20 cellular contexts compared by ENCODE assay signal in genomic region chr5:75342836-75343235, GRCh38.
"Had no signal": no experiment of that assay in that cellular context is flagged by ENCODE, and none has a peak within 500 bp of the region (broad histone marks: within the 10 kb centered on the region; RNA-seq: fewer than 3 reads in every experiment).

No MANE protein-coding gene starts in this region.

- ATAC-seq: activated CD8-positive, alpha-beta T cell treated with anti-CD3 and anti-CD28 coated beads, Interleukin-2, amount 10 ng/mL, durations not matched to agents 7 days and 5 days; activated T-cell treated with anti-CD3 and anti-CD28 coated beads, Interleukin-2, amount 50 U/mL, for 72 hours; heart left ventricle; left colon; pancreas; stimulated activated naive CD8-positive, alpha-beta T cell treated with anti-CD3 and anti-CD28 coated beads, Interleukin-15, amount 100 ng/mL, for 72 hours; WTC11 had no signal

- H3K27me3 ChIP-seq: heart left ventricle, pancreas, sigmoid colon, upper lobe of left lung had no signal

- H3K4me3 Mint-ChIP-seq: activated CD4-positive, alpha-beta T cell treated with anti-CD3 and anti-CD28 coated beads, Interleukin-2, amount 10 ng/mL, durations not matched to agents 24 days and 14 days; activated CD8-positive, alpha-beta T cell treated with anti-CD3 and anti-CD28 coated beads, Interleukin-2, amount 10 ng/mL, durations not matched to agents 7 days and 5 days; activated naive CD8-positive, alpha-beta T cell; activated T-cell treated with anti-CD3 and anti-CD28 coated beads, Interleukin-2, amount 50 U/mL, for 72 hours; stimulated activated naive CD8-positive, alpha-beta T cell treated with anti-CD3 and anti-CD28 coated beads, Interleukin-15, amount 100 ng/mL, for 72 hours; WTC11 had no signal

- H3K27ac ChIP-seq: heart left ventricle, pancreas, sigmoid colon, upper lobe of left lung had no signal

- H3K27me3 Mint-ChIP-seq: activated CD4-positive, alpha-beta T cell treated with anti-CD3 and anti-CD28 coated beads, Interleukin-2, amount 10 ng/mL, durations not matched to agents 24 days and 14 days; activated naive CD8-positive, alpha-beta T cell; stimulated activated naive CD8-positive, alpha-beta T cell treated with anti-CD3 and anti-CD28 coated beads, Interleukin-15, amount 100 ng/mL, for 72 hours had no signal

- DNase-seq: activated CD4-positive, alpha-beta T cell treated with anti-CD3 and anti-CD28 coated beads, Interleukin-2, amount 10 ng/mL, durations not matched to agents 24 days and 14 days; activated CD8-positive, alpha-beta memory T cell treated with anti-CD3 and anti-CD28 coated beads, Interleukin-2, amount 50 U/mL, for 4 hours; activated CD8-positive, alpha-beta T cell treated with anti-CD3 and anti-CD28 coated beads, Interleukin-2, amount 10 ng/mL, durations not matched to agents 7 days and 5 days; activated gamma-delta T cell treated with Interleukin-2 at 50 U/mL for 16 hours; activated T-cell treated with anti-CD3 and anti-CD28 coated beads, Interleukin-2, amount 50 U/mL, for 72 hours; amniotic stem cell; central memory CD4-positive, alpha-beta T cell; effector CD8-positive, alpha-beta T cell; heart left ventricle; left colon; midbrain; pancreas; sigmoid colon; stimulated activated CD4-positive, alpha-beta T cell treated with anti-CD3 and anti-CD28 coated beads, Interleukin-1b, Interleukin-23, amount 100 ng/mL, for 48 hours; stimulated activated naive CD8-positive, alpha-beta T cell treated with anti-CD3 and anti-CD28 coated beads, Interleukin-15, amount 100 ng/mL, for 72 hours; T-helper 2 cell; upper lobe of left lung had no signal

- H3K9me3 ChIP-seq: heart left ventricle, pancreas, sigmoid colon, upper lobe of left lung had no signal

- H3K27ac Mint-ChIP-seq: activated CD4-positive, alpha-beta T cell treated with anti-CD3 and anti-CD28 coated beads, Interleukin-2, amount 10 ng/mL, durations not matched to agents 24 days and 14 days; activated CD8-positive, alpha-beta T cell treated with anti-CD3 and anti-CD28 coated beads, Interleukin-2, amount 10 ng/mL, durations not matched to agents 7 days and 5 days; activated naive CD8-positive, alpha-beta T cell; activated T-cell treated with anti-CD3 and anti-CD28 coated beads, Interleukin-2, amount 50 U/mL, for 72 hours; stimulated activated naive CD8-positive, alpha-beta T cell treated with anti-CD3 and anti-CD28 coated beads, Interleukin-15, amount 100 ng/mL, for 72 hours had no signal

- H3K4me3 ChIP-seq: heart left ventricle, lung, pancreas, sigmoid colon, upper lobe of left lung had no signal

- H3K9me3 Mint-ChIP-seq: activated CD4-positive, alpha-beta T cell treated with anti-CD3 and anti-CD28 coated beads, Interleukin-2, amount 10 ng/mL, durations not matched to agents 24 days and 14 days; activated T-cell treated with anti-CD3 and anti-CD28 coated beads, Interleukin-2, amount 50 U/mL, for 72 hours; stimulated activated naive CD8-positive, alpha-beta T cell treated with anti-CD3 and anti-CD28 coated beads, Interleukin-15, amount 100 ng/mL, for 72 hours; WTC11 had no signal
